Comparison of ENCODE assay signal across 1 cellular context in the genomic region with DNA sequence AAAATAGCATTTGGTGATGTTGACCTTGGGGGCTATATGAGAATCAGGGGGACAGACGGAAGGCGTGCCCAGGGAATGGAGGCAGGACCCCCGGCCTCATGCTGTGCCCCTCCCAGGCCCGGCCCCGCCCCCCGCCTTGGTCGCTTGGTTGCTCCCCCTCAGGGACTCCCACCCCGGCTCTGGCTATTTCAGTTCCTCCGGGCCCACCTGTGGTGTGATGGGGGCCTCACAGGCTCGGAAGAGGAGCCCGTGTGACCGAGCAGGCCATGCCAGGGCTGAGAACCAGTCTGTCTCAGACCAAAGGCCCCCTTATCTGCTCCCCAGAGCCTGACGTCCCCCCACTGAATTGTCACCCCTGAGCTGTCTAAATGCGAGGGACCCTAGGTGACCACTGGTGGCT. TPM values are rescaled to one million over a fixed set of nuclear protein-coding genes. Genes with fewer than 3 reads are reported as not detected.
"Had no signal": no experiment of that assay in that cellular context is flagged by ENCODE, and none has a peak within 500 bp of the region (broad histone marks: within the 10 kb centered on the region; RNA-seq: fewer than 3 reads in every experiment).

No MANE protein-coding gene starts in this region.

RNA-seq across cellular contexts. Expression of gene GRAPL, which starts 4.4 kb away (rescaled TPM):
- total RNA-seq: vagina had no signal
